ENCODE assay signal across 1 cellular context in the genomic region with DNA sequence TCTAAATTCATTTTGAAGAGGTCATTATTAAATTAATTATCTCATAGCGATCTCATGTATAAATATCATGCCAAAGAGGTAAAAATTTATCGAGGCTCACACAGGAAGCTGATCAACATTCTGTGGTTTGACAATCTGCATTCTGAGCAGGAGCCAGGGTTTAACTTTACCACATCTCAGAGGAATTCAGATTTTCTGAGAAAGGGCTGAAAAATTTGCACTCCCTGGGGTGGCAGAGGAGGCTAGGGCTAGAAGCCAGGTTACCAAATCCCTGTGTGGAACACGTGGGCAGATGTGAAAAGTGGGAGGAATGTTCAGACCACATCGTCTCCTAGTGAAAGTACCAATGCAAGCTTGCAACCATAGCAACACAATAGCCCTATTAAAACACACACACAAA.
TF ChIP-seq lines count a peak whose summit lies in the region.

No MANE protein-coding gene starts in this region.

TF ChIP-seq in GM23338, 12 proteins besides CTCF, POLR2A, EP300 and RAD21 (continued from another document):
- TF ChIP-seq REST (IDR thresholded peaks at IDR 0.05; ENCODE audit: unreplicated experiment) (no peak), CREB1 (CRISPR knock-in tag; IDR thresholded peaks at IDR 0.05; ENCODE audit: low read depth) (no peak), ZNF331 (CRISPR knock-in tag; IDR thresholded peaks at IDR 0.05; ENCODE audit: low read depth) (no peak), ZNF114 (CRISPR knock-in tag; IDR thresholded peaks at IDR 0.05) (no peak)
- TF ChIP-seq, protein P1, sequence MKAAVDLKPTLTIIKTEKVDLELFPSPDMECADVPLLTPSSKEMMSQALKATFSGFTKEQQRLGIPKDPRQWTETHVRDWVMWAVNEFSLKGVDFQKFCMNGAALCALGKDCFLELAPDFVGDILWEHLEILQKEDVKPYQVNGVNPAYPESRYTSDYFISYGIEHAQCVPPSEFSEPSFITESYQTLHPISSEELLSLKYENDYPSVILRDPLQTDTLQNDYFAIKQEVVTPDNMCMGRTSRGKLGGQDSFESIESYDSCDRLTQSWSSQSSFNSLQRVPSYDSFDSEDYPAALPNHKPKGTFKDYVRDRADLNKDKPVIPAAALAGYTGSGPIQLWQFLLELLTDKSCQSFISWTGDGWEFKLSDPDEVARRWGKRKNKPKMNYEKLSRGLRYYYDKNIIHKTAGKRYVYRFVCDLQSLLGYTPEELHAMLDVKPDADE (IDR thresholded peaks at IDR 0.05) = no peak
